Comparison of ENCODE assay signal across 13 cellular contexts in the genomic region with DNA sequence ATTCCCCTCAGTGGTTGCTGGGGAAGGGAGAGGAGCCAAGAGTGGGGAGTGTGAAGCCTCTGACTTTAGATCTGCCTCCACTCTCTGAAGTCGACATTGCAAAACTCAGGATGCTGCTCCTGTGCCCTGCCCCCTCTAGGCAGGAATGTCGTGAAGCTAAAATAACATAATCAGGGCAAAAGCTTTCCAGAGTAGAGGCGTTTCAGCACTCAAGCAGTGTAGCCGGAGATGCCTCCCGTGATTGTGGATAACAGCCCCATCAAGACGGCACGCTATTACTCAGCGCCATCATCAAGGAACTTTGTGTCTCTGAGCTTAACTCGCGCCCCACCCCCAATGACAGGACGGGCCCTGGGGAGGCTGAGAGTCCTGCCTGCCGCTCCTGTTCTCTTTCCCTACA.
A peak's percentile ranks its signal among the peaks of the same experiment; 100 is the strongest.
DNase-seq lines count a peak whose midpoint lies in the region; ATAC-seq and TF ChIP-seq lines count a peak whose summit lies in the region.
"Had no signal": no experiment of that assay in that cellular context is flagged by ENCODE, and none has a peak within 500 bp of the region (broad histone marks: within the 10 kb centered on the region; RNA-seq: fewer than 3 reads in every experiment).

No MANE protein-coding gene starts in this region.

- no peak overlapping the region for H2BK120ac ChIP-seq in neuronal stem cell (ENCODE audit: low read depth, low read length)

- no peaks in the 10 kb centered on the region for H3F3A ChIP-seq in PC-9 (ENCODE audit: insufficient read depth, low read depth)

- H3K14ac ChIP-seq in neuronal stem cell (ENCODE audit: low read length): no peak overlapping the region

- BruUV-seq in PC-9 (replicated peaks; lab: Mats Ljungman, UMichigan): no TSS peak

- intact Hi-C loops in PC-9 (cut with micrococcal nuclease; ENCODE audit: unreplicated experiment): no loop called here

- no peaks in the 10 kb centered on the region for H3K4me1 ChIP-seq in PC-9 (replicated peaks; ENCODE audit: insufficient read depth)
- H3K4me1 ChIP-seq in neuronal stem cell (ENCODE audit: control insufficient read depth in 2 of 2, insufficient read depth in 1 of 2, low read depth in 1 of 2, low read length in 2 of 2): peaks cover 0 to 1% of the 10 kb centered on the region in 2 donors
- H3K4me1 ChIP-seq: Peyer's patch had no signal

- H3K9ac ChIP-seq in neuronal stem cell (ENCODE audit: low read depth, low read length, poor library complexity): no peak overlapping the region

- no peaks in the 10 kb centered on the region for H3K79me1 ChIP-seq in neuronal stem cell (ENCODE audit: low read depth, low read length)

- no peak overlapping the region for H2AK5ac ChIP-seq in neuronal stem cell (ENCODE audit: low read depth, low read length)

- H3K27me3 ChIP-seq in PC-9 (ENCODE audit: insufficient read depth, low read depth): peaks cover 61% of the 10 kb centered on the region
- H3K27me3 ChIP-seq in neuronal stem cell (ENCODE audit: control insufficient read depth in 3 of 3, insufficient read depth in 3 of 3, low read depth in 1 of 3, low read length in 3 of 3): peaks cover 0 to 10% (median 0%) of the 10 kb centered on the region in 3 experiments
- H3K27me3 ChIP-seq: Peyer's patch had no signal

- POLR2A ChIA-PET in PC-9 (lab: Charles Lee; ENCODE audit: unreplicated experiment): interaction anchor here (0.5 kb wide), 1 partner anchor 130 kb away, joined by 3 read pairs; no protein-coding TSS in a partner anchor

- no peak overlapping the region for H4K91ac ChIP-seq in neuronal stem cell (ENCODE audit: low read depth, low read length, poor library complexity)

- H3K79me2 ChIP-seq in PC-9 (ENCODE audit: low read depth): no peaks in the 10 kb centered on the region

- H3K27ac ChIP-seq in PC-9 (no peak overlapping the region), neuronal stem cell (replicated peaks; ENCODE audit: low read length) (no peak overlapping the region)
- H3K27ac ChIP-seq: coronary artery, Peyer's patch had no signal

- H2AFZ ChIP-seq in PC-9: no peak overlapping the region
- H2AFZ ChIP-seq in neuronal stem cell (ENCODE audit: low read length): no peak overlapping the region

- WGBS in neuronal stem cell (ENCODE audit: extremely low coverage in 2 of 2, insufficient read length in 2 of 2, insufficient replicate concordance in 1 of 2), 2 donors: no CpG with 5 or more reads among the region's 12 CpGs

- H2BK12ac ChIP-seq in neuronal stem cell (ENCODE audit: low read length): no peak overlapping the region

- no peaks in the 10 kb centered on the region for H4K20me1 ChIP-seq in PC-9 (ENCODE audit: insufficient read depth)

- CTCF ChIA-PET in PC-9 (lab: Charles Lee): no interaction called here

- H3K23ac ChIP-seq in neuronal stem cell (ENCODE audit: low read depth, low read length, poor library complexity): no peak overlapping the region

- H3K4ac ChIP-seq in neuronal stem cell (ENCODE audit: low read length): no peak overlapping the region

- H3K18ac ChIP-seq in neuronal stem cell (ENCODE audit: low read length): peak overlapping the region; percentile 78

- H3K36me3 ChIP-seq in PC-9 (ENCODE audit: low read depth) (no peaks in the 10 kb centered on the region), neuronal stem cell (replicated peaks in 1 of 2; ENCODE audit: control insufficient read depth in 2 of 2, insufficient read depth in 2 of 2, low read length in 2 of 2) (no peaks in the 10 kb centered on the region)
- H3K36me3 ChIP-seq: Peyer's patch had no signal

- H2BK15ac ChIP-seq in neuronal stem cell (ENCODE audit: low read length): peak overlapping the region; percentile 59

- no peak overlapping the region for H4K8ac ChIP-seq in neuronal stem cell (ENCODE audit: low read depth, low read length)

- TF ChIP-seq CTCF in PC-9 (conservative IDR thresholded peaks at IDR 0.05): peak; percentile 25; the same call in 1 of the 2 replicates

- no peak overlapping the region for H3K4me3 ChIP-seq in PC-9
- no peak overlapping the region for H3K4me3 ChIP-seq in neuronal stem cell (ENCODE audit: low read length in 2 of 2)
- H3K4me3 ChIP-seq: coronary artery, Peyer's patch had no signal

- H3K9me3 ChIP-seq in PC-9 (ENCODE audit: insufficient read depth, low read depth) (no peaks in the 10 kb centered on the region), neuronal stem cell (replicated peaks in 1 of 2; ENCODE audit: control insufficient read depth in 2 of 2, insufficient read depth in 1 of 2, low read depth in 1 of 2, low read length in 2 of 2) (no peaks in the 10 kb centered on the region)
- H3K9me3 ChIP-seq: Peyer's patch had no signal

- no peak for TF ChIP-seq POLR2A in erythroblast (IDR thresholded peaks at IDR 0.05; ENCODE audit: low read length)

- no peak for ATAC-seq in HG02588 (IDR thresholded peaks at IDR 0.05; ENCODE audit: unreplicated experiment)
- ATAC-seq in HG02678 (IDR thresholded peaks at IDR 0.05; ENCODE audit: unreplicated experiment): no peak
- ATAC-seq: natural killer cell had no signal

- no peaks in the 10 kb centered on the region for H3K9me2 ChIP-seq in PC-9 (ENCODE audit: insufficient read depth)

- DNase-seq in DMS 273 (lab: John Stamatoyannopoulos, UW; ENCODE audit: unreplicated experiment): peak; percentile 30
- no peak for DNase-seq in DMS 273 treated with DMSO at 0.1 percent for 48 hours (lab: John Stamatoyannopoulos, UW)
- no peak for DNase-seq in PC-9
- peak; percentile 7 for DNase-seq in fibroblast of peridontal ligament (ENCODE audit: extremely low read depth)
- DNase-seq in neuronal stem cell (ENCODE audit: low spot score): peak; percentile 42
- no peak for DNase-seq in erythroblast (lab: John Stamatoyannopoulos, UW)
- DNase-seq: natural killer cell; NCI-H1694 treated with DMSO at 0.1 percent for 48 hours; Peyer's patch; stimulated activated CD4-positive, alpha-beta T cell treated with anti-CD3 and anti-CD28 coated beads, Interleukin-4, amount 100 ng/mL, for 24 hours had no signal

- H3K4me2 ChIP-seq in PC-9 (no peak overlapping the region), neuronal stem cell (ENCODE audit: insufficient read depth, low read length, poor library complexity, severe bottlenecking) (peak overlapping the region; percentile 14)

- H2BK5ac ChIP-seq in neuronal stem cell (ENCODE audit: low read length): no peak overlapping the region

Comparison
In these comparisons a context has a peak if more than half of its experiments do, and no peak if none do; other contexts are left out.
1. DNase-seq: peak in DMS 273 (single experiment), fibroblast of peridontal ligament (single experiment) and neuronal stem cell (single experiment); none in DMS 273 treated with DMSO at 0.1 percent for 48 hours (single experiment), PC-9 (0 of 2) and erythroblast (0 of 2).